Comparison of ENCODE assay signal across 1 cellular context in genomic region chr5:150484964-150485769, GRCh38.
TF ChIP-seq lines count a peak whose summit lies in the region.

No MANE protein-coding gene starts in this region.

TF ChIP-seq in H1, 55 proteins besides CTCF, POLR2A, EP300 and RAD21:
- TF ChIP-seq TBP (IDR thresholded peaks at IDR 0.05; ENCODE audit: low read depth, low read length): no peak
- TF ChIP-seq CEBPB (IDR thresholded peaks at IDR 0.05; ENCODE audit: low read depth, low read length): no peak
- TF ChIP-seq NRF1 (IDR thresholded peaks at IDR 0.05; ENCODE audit: low read depth, low read length): no peak
- TF ChIP-seq ASH2L (IDR thresholded peaks at IDR 0.05; ENCODE audit: low read length): peak; percentile 56
- TF ChIP-seq RFX5 (IDR thresholded peaks at IDR 0.05; ENCODE audit: borderline replicate concordance, low read depth, low read length): no peak
- no peak for TF ChIP-seq CBX5 (IDR thresholded peaks at IDR 0.05; ENCODE audit: low read depth, low read length)
- TF ChIP-seq, protein P1, sequence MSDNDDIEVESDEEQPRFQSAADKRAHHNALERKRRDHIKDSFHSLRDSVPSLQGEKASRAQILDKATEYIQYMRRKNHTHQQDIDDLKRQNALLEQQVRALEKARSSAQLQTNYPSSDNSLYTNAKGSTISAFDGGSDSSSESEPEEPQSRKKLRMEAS (IDR thresholded peaks at IDR 0.05): peak; percentile 66; the same call in 1 of the 2 replicates
- TF ChIP-seq FOSL1 (IDR thresholded peaks at IDR 0.05; ENCODE audit: insufficient read depth, low read depth, low read length): no peak
- no peak for TF ChIP-seq MAFK (IDR thresholded peaks at IDR 0.05; ENCODE audit: low read depth, low read length)
- peak in 1 of 2 experiments; percentile 32; a peak in 1 of 4 replicates for TF ChIP-seq HDAC2 (IDR thresholded peaks at IDR 0.05; ENCODE audit: borderline replicate concordance in 1 of 2, low read depth in 2 of 2, low read length in 2 of 2)
- no peak for TF ChIP-seq BRCA1 (IDR thresholded peaks at IDR 0.05; ENCODE audit: low read depth, low read length)
- TF ChIP-seq KDM1A (IDR thresholded peaks at IDR 0.05; ENCODE audit: borderline replicate concordance, low read length): peak; percentile 96
- TF ChIP-seq SAP30 (IDR thresholded peaks at IDR 0.05; ENCODE audit: insufficient read depth, insufficient replicate concordance, low read length): no peak
- TF ChIP-seq, protein P2, sequence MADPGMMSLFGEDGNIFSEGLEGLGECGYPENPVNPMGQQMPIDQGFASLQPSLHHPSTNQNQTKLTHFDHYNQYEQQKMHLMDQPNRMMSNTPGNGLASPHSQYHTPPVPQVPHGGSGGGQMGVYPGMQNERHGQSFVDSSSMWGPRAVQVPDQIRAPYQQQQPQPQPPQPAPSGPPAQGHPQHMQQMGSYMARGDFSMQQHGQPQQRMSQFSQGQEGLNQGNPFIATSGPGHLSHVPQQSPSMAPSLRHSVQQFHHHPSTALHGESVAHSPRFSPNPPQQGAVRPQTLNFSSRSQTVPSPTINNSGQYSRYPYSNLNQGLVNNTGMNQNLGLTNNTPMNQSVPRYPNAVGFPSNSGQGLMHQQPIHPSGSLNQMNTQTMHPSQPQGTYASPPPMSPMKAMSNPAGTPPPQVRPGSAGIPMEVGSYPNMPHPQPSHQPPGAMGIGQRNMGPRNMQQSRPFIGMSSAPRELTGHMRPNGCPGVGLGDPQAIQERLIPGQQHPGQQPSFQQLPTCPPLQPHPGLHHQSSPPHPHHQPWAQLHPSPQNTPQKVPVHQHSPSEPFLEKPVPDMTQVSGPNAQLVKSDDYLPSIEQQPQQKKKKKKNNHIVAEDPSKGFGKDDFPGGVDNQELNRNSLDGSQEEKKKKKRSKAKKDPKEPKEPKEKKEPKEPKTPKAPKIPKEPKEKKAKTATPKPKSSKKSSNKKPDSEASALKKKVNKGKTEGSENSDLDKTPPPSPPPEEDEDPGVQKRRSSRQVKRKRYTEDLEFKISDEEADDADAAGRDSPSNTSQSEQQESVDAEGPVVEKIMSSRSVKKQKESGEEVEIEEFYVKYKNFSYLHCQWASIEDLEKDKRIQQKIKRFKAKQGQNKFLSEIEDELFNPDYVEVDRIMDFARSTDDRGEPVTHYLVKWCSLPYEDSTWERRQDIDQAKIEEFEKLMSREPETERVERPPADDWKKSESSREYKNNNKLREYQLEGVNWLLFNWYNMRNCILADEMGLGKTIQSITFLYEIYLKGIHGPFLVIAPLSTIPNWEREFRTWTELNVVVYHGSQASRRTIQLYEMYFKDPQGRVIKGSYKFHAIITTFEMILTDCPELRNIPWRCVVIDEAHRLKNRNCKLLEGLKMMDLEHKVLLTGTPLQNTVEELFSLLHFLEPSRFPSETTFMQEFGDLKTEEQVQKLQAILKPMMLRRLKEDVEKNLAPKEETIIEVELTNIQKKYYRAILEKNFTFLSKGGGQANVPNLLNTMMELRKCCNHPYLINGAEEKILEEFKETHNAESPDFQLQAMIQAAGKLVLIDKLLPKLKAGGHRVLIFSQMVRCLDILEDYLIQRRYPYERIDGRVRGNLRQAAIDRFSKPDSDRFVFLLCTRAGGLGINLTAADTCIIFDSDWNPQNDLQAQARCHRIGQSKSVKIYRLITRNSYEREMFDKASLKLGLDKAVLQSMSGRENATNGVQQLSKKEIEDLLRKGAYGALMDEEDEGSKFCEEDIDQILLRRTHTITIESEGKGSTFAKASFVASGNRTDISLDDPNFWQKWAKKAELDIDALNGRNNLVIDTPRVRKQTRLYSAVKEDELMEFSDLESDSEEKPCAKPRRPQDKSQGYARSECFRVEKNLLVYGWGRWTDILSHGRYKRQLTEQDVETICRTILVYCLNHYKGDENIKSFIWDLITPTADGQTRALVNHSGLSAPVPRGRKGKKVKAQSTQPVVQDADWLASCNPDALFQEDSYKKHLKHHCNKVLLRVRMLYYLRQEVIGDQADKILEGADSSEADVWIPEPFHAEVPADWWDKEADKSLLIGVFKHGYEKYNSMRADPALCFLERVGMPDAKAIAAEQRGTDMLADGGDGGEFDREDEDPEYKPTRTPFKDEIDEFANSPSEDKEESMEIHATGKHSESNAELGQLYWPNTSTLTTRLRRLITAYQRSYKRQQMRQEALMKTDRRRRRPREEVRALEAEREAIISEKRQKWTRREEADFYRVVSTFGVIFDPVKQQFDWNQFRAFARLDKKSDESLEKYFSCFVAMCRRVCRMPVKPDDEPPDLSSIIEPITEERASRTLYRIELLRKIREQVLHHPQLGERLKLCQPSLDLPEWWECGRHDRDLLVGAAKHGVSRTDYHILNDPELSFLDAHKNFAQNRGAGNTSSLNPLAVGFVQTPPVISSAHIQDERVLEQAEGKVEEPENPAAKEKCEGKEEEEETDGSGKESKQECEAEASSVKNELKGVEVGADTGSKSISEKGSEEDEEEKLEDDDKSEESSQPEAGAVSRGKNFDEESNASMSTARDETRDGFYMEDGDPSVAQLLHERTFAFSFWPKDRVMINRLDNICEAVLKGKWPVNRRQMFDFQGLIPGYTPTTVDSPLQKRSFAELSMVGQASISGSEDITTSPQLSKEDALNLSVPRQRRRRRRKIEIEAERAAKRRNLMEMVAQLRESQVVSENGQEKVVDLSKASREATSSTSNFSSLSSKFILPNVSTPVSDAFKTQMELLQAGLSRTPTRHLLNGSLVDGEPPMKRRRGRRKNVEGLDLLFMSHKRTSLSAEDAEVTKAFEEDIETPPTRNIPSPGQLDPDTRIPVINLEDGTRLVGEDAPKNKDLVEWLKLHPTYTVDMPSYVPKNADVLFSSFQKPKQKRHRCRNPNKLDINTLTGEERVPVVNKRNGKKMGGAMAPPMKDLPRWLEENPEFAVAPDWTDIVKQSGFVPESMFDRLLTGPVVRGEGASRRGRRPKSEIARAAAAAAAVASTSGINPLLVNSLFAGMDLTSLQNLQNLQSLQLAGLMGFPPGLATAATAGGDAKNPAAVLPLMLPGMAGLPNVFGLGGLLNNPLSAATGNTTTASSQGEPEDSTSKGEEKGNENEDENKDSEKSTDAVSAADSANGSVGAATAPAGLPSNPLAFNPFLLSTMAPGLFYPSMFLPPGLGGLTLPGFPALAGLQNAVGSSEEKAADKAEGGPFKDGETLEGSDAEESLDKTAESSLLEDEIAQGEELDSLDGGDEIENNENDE (IDR thresholded peaks at IDR 0.05; ENCODE audit: insufficient replicate concordance, low read length): no peak
- no peak for TF ChIP-seq RNF2 (IDR thresholded peaks at IDR 0.05; ENCODE audit: borderline replicate concordance, low read depth, low read length, missing control alignments, poor library complexity, severe bottlenecking)
- TF ChIP-seq, protein P3, sequence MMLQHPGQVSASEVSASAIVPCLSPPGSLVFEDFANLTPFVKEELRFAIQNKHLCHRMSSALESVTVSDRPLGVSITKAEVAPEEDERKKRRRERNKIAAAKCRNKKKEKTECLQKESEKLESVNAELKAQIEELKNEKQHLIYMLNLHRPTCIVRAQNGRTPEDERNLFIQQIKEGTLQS (IDR thresholded peaks at IDR 0.05; ENCODE audit: insufficient read depth, low read depth, low read length): 0 out of 2 replicates have a peak, but pooled peaks have one; percentile 26
- no peak for TF ChIP-seq TEAD4 (IDR thresholded peaks at IDR 0.05; ENCODE audit: low read depth, low read length)
- TF ChIP-seq EZH2 (IDR thresholded peaks at IDR 0.05; ENCODE audit: low read depth, low read length, severe bottlenecking): no peak
- TF ChIP-seq TAF7 (optimal IDR thresholded peaks at IDR 0.05; ENCODE audit: borderline replicate concordance, low read depth, low read length): no peak
- TF ChIP-seq EGR1 (IDR thresholded peaks at IDR 0.05; ENCODE audit: borderline replicate concordance, low read depth, low read length): no peak
- no peak for TF ChIP-seq E2F6 (IDR thresholded peaks at IDR 0.05)
- no peak for TF ChIP-seq ZNF274 (IDR thresholded peaks at IDR 0.05; ENCODE audit: borderline replicate concordance, extremely low read depth, low read length)
- TF ChIP-seq NANOG (IDR thresholded peaks at IDR 0.05; ENCODE audit: insufficient read depth, low read depth, low read length, poor library complexity, severe bottlenecking): no peak
- no peak for TF ChIP-seq BCL11A (IDR thresholded peaks at IDR 0.05; ENCODE audit: low read depth in 2 of 2, low read length in 2 of 2)
- TF ChIP-seq SUZ12 (IDR thresholded peaks at IDR 0.05; ENCODE audit: low read length): no peak
